8 cellular contexts compared by ENCODE assay signal in the genomic region with DNA sequence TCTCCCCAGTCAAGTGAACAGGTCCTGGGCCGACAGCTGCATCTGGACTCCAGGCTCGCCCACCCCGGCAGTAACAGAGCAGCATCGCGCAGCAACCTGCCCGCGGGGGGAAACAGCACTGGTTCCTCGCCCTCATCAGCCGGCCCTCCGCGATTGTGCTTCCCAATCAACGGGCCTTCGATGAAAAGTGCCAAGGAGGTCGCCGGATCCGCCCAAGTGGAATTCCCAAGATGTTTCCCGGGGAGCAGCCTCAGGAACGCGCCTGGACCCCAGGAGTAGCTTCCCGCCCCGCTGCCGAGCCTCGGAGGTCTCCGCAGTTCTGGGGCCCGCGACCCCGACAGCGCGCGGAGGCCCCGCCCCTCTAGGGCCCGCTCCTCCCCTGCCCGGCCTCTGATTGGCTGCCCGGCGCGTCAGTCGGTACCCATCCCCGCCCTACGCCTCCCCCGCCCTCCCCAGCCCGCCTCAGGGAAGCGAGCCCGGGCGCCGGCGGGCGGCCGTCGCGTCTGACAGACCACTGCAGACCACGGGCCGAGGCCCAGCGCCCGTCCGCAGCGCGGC. TPM values are rescaled to one million over a fixed set of nuclear protein-coding genes. Genes with fewer than 3 reads are reported as not detected.
DNase-seq lines count a peak whose midpoint lies in the region; ATAC-seq and TF ChIP-seq lines count a peak whose summit lies in the region.

A gene (plus strand): TSS at position 460 of the 558 bp plus-strand sequence. CDS start 103 bp downstream, outside the sequence.

- H3K36me3 ChIP-seq in ACC112 (ENCODE audit: insufficient read depth, low read length) (no peaks in the 10 kb centered on the region), kidney epithelial cell (ENCODE audit: control insufficient read depth, insufficient read depth, low read length) (no peaks in the 10 kb centered on the region)

- H3K4me1 ChIP-seq in ACC112 (ENCODE audit: control insufficient read depth, insufficient read depth, low read length, unreplicated experiment) = no peaks in the 10 kb centered on the region

- peak within 1 kb of the TSS; percentile 62 for H2AFZ ChIP-seq in ACC112 (ENCODE audit: low read length, unreplicated experiment)

- DNase-seq in NCI-H2227 treated with DMSO at 0.1 percent for 48 hours (lab: John Stamatoyannopoulos, UW) (peak; percentile 80), caudate nucleus (lab: John Stamatoyannopoulos, UW) (peak in 59 of 61 donors; percentile 5 to 88 (median 59)), kidney epithelial cell (ENCODE audit: low read depth) (no peak)
- DNase-seq in activated CD4-positive, CD25-positive, alpha-beta regulatory T cell (lab: John Stamatoyannopoulos, UW) = peak; percentile 79 to 84 (median 82)
- DNase-seq in stimulated activated CD4-positive, alpha-beta T cell treated with anti-CD3 and anti-CD28 coated beads, Interleukin-15, amount 100 ng/mL, for 48 hours (ENCODE audit: low read depth in 2 of 2) = peak; percentile 70 to 79

- peaks cover 84% of the 10 kb centered on the region for H3K27me3 ChIP-seq in ACC112 (ENCODE audit: insufficient read depth, low read length)
- H3K27me3 ChIP-seq in kidney epithelial cell (ENCODE audit: control insufficient read depth, insufficient read depth, low read length) = peaks cover 15% of the 10 kb centered on the region

- peak; percentile 98 for ATAC-seq in GM18868 (IDR thresholded peaks at IDR 0.05; ENCODE audit: unreplicated experiment)
- ATAC-seq in HG03103 (IDR thresholded peaks at IDR 0.05; ENCODE audit: low read depth, unreplicated experiment) = peak; percentile 98

- H3K4me3 ChIP-seq in ACC112 (ENCODE audit: low read depth, low read length) = peak within 1 kb of the TSS; percentile 78
- H3K4me3 ChIP-seq in kidney epithelial cell (ENCODE audit: low read depth, low read length) = peak within 1 kb of the TSS; percentile 48

- no peak for TF ChIP-seq CTCF in kidney epithelial cell (IDR thresholded peaks at IDR 0.05; ENCODE audit: insufficient read depth, low read length, poor library complexity, severe bottlenecking)

- H3K27ac ChIP-seq in ACC112 (ENCODE audit: low read depth, low read length) = no peak within 1 kb of the TSS
- no peak within 1 kb of the TSS for H3K27ac ChIP-seq in caudate nucleus (ENCODE audit: low read depth, low read length)

- no peaks in the 10 kb centered on the region for H3K79me2 ChIP-seq in ACC112 (ENCODE audit: control insufficient read depth, insufficient read depth, low read length, unreplicated experiment)

RNA-seq across cellular contexts. Expression of the gene that starts here (rescaled TPM):
- 1.0 and 1.8 TPM in 2 replicates for total RNA-seq in kidney epithelial cell
